Comparison of ENCODE assay signal across 18 cellular contexts in the genomic region with DNA sequence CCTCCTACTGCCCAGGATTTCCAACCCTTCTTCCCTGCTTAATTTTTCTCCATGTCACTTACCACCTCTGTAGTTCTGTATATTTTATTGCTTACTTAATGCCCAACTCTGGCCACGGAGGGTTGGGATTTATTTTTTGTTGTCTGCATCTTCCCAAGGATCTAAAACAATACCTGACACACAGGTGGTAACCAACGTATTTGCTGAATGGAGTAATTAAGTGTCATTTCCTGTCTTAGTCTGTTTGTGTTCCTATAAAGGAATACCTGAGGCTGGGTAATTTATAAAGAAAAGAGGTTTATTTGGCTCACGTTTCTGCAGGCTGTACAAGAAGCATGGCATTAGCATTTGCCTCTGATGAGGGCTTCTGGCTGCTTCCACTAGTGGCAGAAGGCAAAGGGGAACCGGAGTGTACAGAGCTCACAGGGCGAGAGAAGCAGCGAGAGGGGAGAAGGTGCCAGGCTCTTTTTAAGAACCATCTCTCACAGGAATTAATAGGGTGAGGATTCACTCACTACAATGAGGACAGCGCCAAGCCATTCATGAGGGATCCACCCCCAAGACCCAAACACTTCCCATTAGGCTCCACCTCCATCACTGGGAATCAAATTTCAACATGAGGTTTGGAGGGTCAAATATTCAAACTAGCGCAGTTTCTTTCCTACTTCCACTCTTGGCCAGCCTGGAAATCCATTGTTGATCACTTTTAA. TPM values are rescaled to one million over a fixed set of nuclear protein-coding genes. Genes with fewer than 3 reads are reported as not detected.
DNase-seq lines count a peak whose midpoint lies in the region; ATAC-seq and TF ChIP-seq lines count a peak whose summit lies in the region.
"Had no signal": no experiment of that assay in that cellular context is flagged by ENCODE, and none has a peak within 500 bp of the region (broad histone marks: within the 10 kb centered on the region; RNA-seq: fewer than 3 reads in every experiment).

No MANE protein-coding gene starts in this region.

- no peak overlapping the region for H3K27ac Mint-ChIP-seq in WTC11
- no peak overlapping the region for H3K27ac Mint-ChIP-seq in activated CD4-positive, alpha-beta memory T cell treated with anti-CD3 and anti-CD28 coated beads, Interleukin-2, amount 10 ng/mL, durations not matched to agents 7 days and 5 days
- no peak overlapping the region for H3K27ac Mint-ChIP-seq in activated CD8-positive, alpha-beta memory T cell treated with anti-CD3 and anti-CD28 coated beads, Interleukin-2, amount 10 ng/mL, durations not matched to agents 7 days and 5 days
- H3K27ac Mint-ChIP-seq: activated CD4-positive, alpha-beta T cell treated with anti-CD3 and anti-CD28 coated beads for 36 hours; activated naive CD8-positive, alpha-beta T cell treated with anti-CD3 and anti-CD28 coated beads, Interleukin-2, amount 10 ng/mL, durations not matched to agents 7 days and 5 days; CD4-positive, CD25-positive, alpha-beta regulatory T cell; mesothelial cell of epicardium; T-helper 1 cell treated with Interleukin-12 subunit alpha and Interleukin-12 subunit beta and Interleukin-4 antibody, amounts not matched to agents 30 μg/mL and 1 μg/mL, for 36 hours had no signal

- POLR2A ChIA-PET in WTC11 (lab: Charles Lee), result no interaction called here
- POLR2A ChIA-PET in activated CD4-positive, alpha-beta memory T cell treated with anti-CD3 and anti-CD28 coated beads, Interleukin-2, amount 10 ng/mL, durations not matched to agents 7 days and 5 days (lab: Charles Lee), result interaction anchor here (1.1 to 7.3 kb wide), 9 partner anchors 12 to 65 kb away, joined by 3 to 85 read pairs (median 13); a partner anchor contains a TSS

- H3K4me3 Mint-ChIP-seq in WTC11, result no peak overlapping the region
- no peak overlapping the region for H3K4me3 Mint-ChIP-seq in activated CD4-positive, alpha-beta memory T cell treated with anti-CD3 and anti-CD28 coated beads, Interleukin-2, amount 10 ng/mL, durations not matched to agents 7 days and 5 days
- no peak overlapping the region for H3K4me3 Mint-ChIP-seq in activated CD8-positive, alpha-beta memory T cell treated with anti-CD3 and anti-CD28 coated beads, Interleukin-2, amount 10 ng/mL, durations not matched to agents 7 days and 5 days
- H3K4me3 Mint-ChIP-seq: activated CD4-positive, alpha-beta T cell treated with anti-CD3 and anti-CD28 coated beads for 36 hours; activated naive CD8-positive, alpha-beta T cell treated with anti-CD3 and anti-CD28 coated beads, Interleukin-2, amount 10 ng/mL, durations not matched to agents 7 days and 5 days; CD4-positive, CD25-positive, alpha-beta regulatory T cell; mesothelial cell of epicardium; T-helper 1 cell treated with Interleukin-12 subunit alpha and Interleukin-12 subunit beta and Interleukin-4 antibody, amounts not matched to agents 30 μg/mL and 1 μg/mL, for 36 hours had no signal

- H3K4me3 ChIP-seq in left lung, result no peak overlapping the region
- H3K4me3 ChIP-seq in upper lobe of right lung, result no peak overlapping the region
- H3K4me3 ChIP-seq: GM12878 had no signal

- H3K9me3 ChIP-seq in left lung, result no peaks in the 10 kb centered on the region
- no peaks in the 10 kb centered on the region for H3K9me3 ChIP-seq in upper lobe of right lung

- intact Hi-C loops in left lung (cut with DNase I) (no loop called here), upper lobe of right lung (cut with DNase I) (no loop called here)

- CTCF ChIA-PET in WTC11 (lab: Charles Lee), result interaction anchor here (1.0 to 1.3 kb wide), 3 partner anchors 9 to 56 kb away, joined by 4 to 7 read pairs (median 5); no protein-coding TSS in a partner anchor
- CTCF ChIA-PET in activated CD4-positive, alpha-beta memory T cell treated with anti-CD3 and anti-CD28 coated beads, Interleukin-2, amount 10 ng/mL, durations not matched to agents 7 days and 5 days (lab: Charles Lee), result interaction anchor here (0.7 to 3.3 kb wide), 5 partner anchors 29 to 60 kb away, joined by 3 to 12 read pairs (median 4); no protein-coding TSS in a partner anchor
- CTCF ChIA-PET in activated CD8-positive, alpha-beta memory T cell treated with anti-CD3 and anti-CD28 coated beads, Interleukin-2, amount 10 ng/mL, durations not matched to agents 7 days and 5 days (lab: Charles Lee), result interaction anchor here (1.1 to 3.5 kb wide), 4 partner anchors 8 to 57 kb away, joined by 4 to 18 read pairs (median 4); no protein-coding TSS in a partner anchor

- no peaks in the 10 kb centered on the region for H3K36me3 ChIP-seq in left lung
- H3K36me3 ChIP-seq in upper lobe of right lung, result peaks cover 2% of the 10 kb centered on the region

- peaks cover 30 to 91% of the 10 kb centered on the region in 2 donors for H3K4me1 ChIP-seq in left lung
- peaks cover 67% of the 10 kb centered on the region for H3K4me1 ChIP-seq in upper lobe of right lung

- ATAC-seq in WTC11 (peak; percentile 58), left lung (peak; percentile 7), upper lobe of right lung (no peak)
- ATAC-seq in activated CD8-positive, alpha-beta memory T cell treated with anti-CD3 and anti-CD28 coated beads, Interleukin-2, amount 10 ng/mL, durations not matched to agents 7 days and 5 days, result no peak
- ATAC-seq: GM12878 had no signal

- H3K36me3 Mint-ChIP-seq in WTC11, result no peaks in the 10 kb centered on the region
- peaks cover 43% of the 10 kb centered on the region for H3K36me3 Mint-ChIP-seq in activated CD4-positive, alpha-beta memory T cell treated with anti-CD3 and anti-CD28 coated beads, Interleukin-2, amount 10 ng/mL, durations not matched to agents 7 days and 5 days (ENCODE audit: low read depth)
- peaks cover 8% of the 10 kb centered on the region for H3K36me3 Mint-ChIP-seq in activated CD8-positive, alpha-beta memory T cell treated with anti-CD3 and anti-CD28 coated beads, Interleukin-2, amount 10 ng/mL, durations not matched to agents 7 days and 5 days
- H3K36me3 Mint-ChIP-seq: mesothelial cell of epicardium had no signal

- H3K9me3 Mint-ChIP-seq in WTC11, result no peaks in the 10 kb centered on the region
- no peaks in the 10 kb centered on the region for H3K9me3 Mint-ChIP-seq in activated CD4-positive, alpha-beta memory T cell treated with anti-CD3 and anti-CD28 coated beads, Interleukin-2, amount 10 ng/mL, durations not matched to agents 7 days and 5 days
- no peaks in the 10 kb centered on the region for H3K9me3 Mint-ChIP-seq in activated CD8-positive, alpha-beta memory T cell treated with anti-CD3 and anti-CD28 coated beads, Interleukin-2, amount 10 ng/mL, durations not matched to agents 7 days and 5 days (ENCODE audit: low read depth)
- H3K9me3 Mint-ChIP-seq: activated naive CD8-positive, alpha-beta T cell treated with anti-CD3 and anti-CD28 coated beads, Interleukin-2, amount 10 ng/mL, durations not matched to agents 7 days and 5 days; CD4-positive, CD25-positive, alpha-beta regulatory T cell; mesothelial cell of epicardium; T-helper 1 cell treated with Interleukin-12 subunit alpha and Interleukin-12 subunit beta and Interleukin-4 antibody, amounts not matched to agents 30 μg/mL and 1 μg/mL, for 36 hours had no signal

- H3K27me3 ChIP-seq in left lung (no peaks in the 10 kb centered on the region), upper lobe of right lung (no peaks in the 10 kb centered on the region)

- DNase-seq in DMS 273 (lab: John Stamatoyannopoulos, UW; ENCODE audit: unreplicated experiment), result peak; percentile 27
- no peak for DNase-seq in DMS 273 treated with DMSO at 0.1 percent for 48 hours (lab: John Stamatoyannopoulos, UW)
- no peak for DNase-seq in WTC11 (ENCODE audit: low spot score)
- DNase-seq in left lung, result no peak
- no peak for DNase-seq in upper lobe of right lung
- DNase-seq in medulla oblongata (ENCODE audit: extremely low spot score), result no peak
- no peak for DNase-seq in activated CD4-positive, alpha-beta memory T cell treated with anti-CD3 and anti-CD28 coated beads, Interleukin-2, amount 10 ng/mL, durations not matched to agents 7 days and 5 days
- no peak for DNase-seq in activated CD8-positive, alpha-beta memory T cell treated with anti-CD3 and anti-CD28 coated beads, Interleukin-2, amount 10 ng/mL, durations not matched to agents 7 days and 5 days
- DNase-seq: 8988T; activated naive CD8-positive, alpha-beta T cell treated with anti-CD3 and anti-CD28 coated beads, Interleukin-2, amount 10 ng/mL, durations not matched to agents 7 days and 5 days; CD4-positive, CD25-positive, alpha-beta regulatory T cell; KBM-7; NCI-H1417 treated with DMSO at 0.1 percent for 48 hours; NCI-H774 had no signal

- H3K27ac ChIP-seq in left lung (peak overlapping the region; percentile 33 to 45), upper lobe of right lung (peak overlapping the region; percentile 28)

- H3K4me1 Mint-ChIP-seq in WTC11, result peaks cover 12% of the 10 kb centered on the region
- peaks cover 41% of the 10 kb centered on the region for H3K4me1 Mint-ChIP-seq in activated CD4-positive, alpha-beta memory T cell treated with anti-CD3 and anti-CD28 coated beads, Interleukin-2, amount 10 ng/mL, durations not matched to agents 7 days and 5 days
- H3K4me1 Mint-ChIP-seq in activated CD8-positive, alpha-beta memory T cell treated with anti-CD3 and anti-CD28 coated beads, Interleukin-2, amount 10 ng/mL, durations not matched to agents 7 days and 5 days, result peaks cover 27% of the 10 kb centered on the region

- H3K27me3 Mint-ChIP-seq in WTC11 (ENCODE audit: low read depth), result no peaks in the 10 kb centered on the region
- no peaks in the 10 kb centered on the region for H3K27me3 Mint-ChIP-seq in activated CD4-positive, alpha-beta memory T cell treated with anti-CD3 and anti-CD28 coated beads, Interleukin-2, amount 10 ng/mL, durations not matched to agents 7 days and 5 days
- H3K27me3 Mint-ChIP-seq in activated CD8-positive, alpha-beta memory T cell treated with anti-CD3 and anti-CD28 coated beads, Interleukin-2, amount 10 ng/mL, durations not matched to agents 7 days and 5 days, result no peaks in the 10 kb centered on the region
- H3K27me3 Mint-ChIP-seq: activated CD4-positive, alpha-beta T cell treated with anti-CD3 and anti-CD28 coated beads for 36 hours; activated naive CD8-positive, alpha-beta T cell treated with anti-CD3 and anti-CD28 coated beads, Interleukin-2, amount 10 ng/mL, durations not matched to agents 7 days and 5 days; CD4-positive, CD25-positive, alpha-beta regulatory T cell had no signal

- TF ChIP-seq CTCF in WTC11 (IDR thresholded peaks at IDR 0.05) (no peak), left lung (IDR thresholded peaks at IDR 0.05) (no peak), upper lobe of right lung (IDR thresholded peaks at IDR 0.05) (no peak)

TF ChIP-seq in WTC11, 78 proteins besides CTCF, POLR2A, EP300 and RAD21 (continues in another document):
- no peak for TF ChIP-seq IRF2 (CRISPR knock-in tag; IDR thresholded peaks at IDR 0.05; ENCODE audit: borderline replicate concordance, low read depth)

RNA-seq across cellular contexts. Expression of a gene that starts 44.8 kb away (rescaled TPM):
- total RNA-seq in WTC11 (2021) (6.5 to 8.6 TPM (median 7.6 TPM) in 3 replicates), left lung (10 to 100 TPM; 39.0 to 45.0 TPM), upper lobe of right lung (52.6 TPM)
- 100 to 1,000 TPM; 126 to 128 TPM for total RNA-seq in activated CD4-positive, alpha-beta memory T cell treated with anti-CD3 and anti-CD28 coated beads, Interleukin-2, amount 10 ng/mL, durations not matched to agents 7 days and 5 days
- total RNA-seq in activated CD8-positive, alpha-beta memory T cell treated with anti-CD3 and anti-CD28 coated beads, Interleukin-2, amount 10 ng/mL, durations not matched to agents 7 days and 5 days, result 10 to 100 TPM; 21.7 to 22.9 TPM

Comparison
In these comparisons a context has a peak if more than half of its experiments do, and no peak if none do; other contexts are left out.
1. ATAC-seq: peak in WTC11 (single experiment) and left lung (single experiment); none in upper lobe of right lung (single experiment) and activated CD8-positive, alpha-beta memory T cell treated with anti-CD3 and anti-CD28 coated beads, Interleukin-2, amount 10 ng/mL, durations not matched to agents 7 days and 5 days (single experiment).